Comparison of ENCODE assay signal across 22 cellular contexts in genomic region chr12:54050479-54050805, GRCh38. TPM values are rescaled to one million over a fixed set of nuclear protein-coding genes. Genes with fewer than 3 reads are reported as not detected.
DNase-seq lines count a peak whose midpoint lies in the region; ATAC-seq and TF ChIP-seq lines count a peak whose summit lies in the region.
"Had no signal": no experiment of that assay in that cellular context is flagged by ENCODE, and none has a peak within 500 bp of the region (broad histone marks: within the 10 kb centered on the region; RNA-seq: fewer than 3 reads in every experiment).

No MANE protein-coding gene starts in this region.

- DNase-seq in stimulated activated naive CD8-positive, alpha-beta T cell treated with anti-CD3 and anti-CD28 coated beads, Interleukin-15, amount 100 ng/mL, for 72 hours = no peak
- DNase-seq in stimulated activated naive CD8-positive, alpha-beta T cell treated with anti-CD3 and anti-CD28 coated beads, Interleukin-15, Interleukin-2, amounts not matched to agents 100 U/mL and 50 U/mL, for 24 hours = no peak
- no peak for DNase-seq in effector memory CD8-positive, alpha-beta T cell
- no peak for DNase-seq in natural killer cell
- no peak for DNase-seq in GM10248 (ENCODE audit: extremely low spot score)
- DNase-seq in DMS79 treated with DMSO at 0.1 percent for 48 hours (lab: John Stamatoyannopoulos, UW) = no peak
- no peak for DNase-seq in activated naive CD4-positive, alpha-beta T cell treated with anti-CD3 and anti-CD28 coated beads, Interleukin-2, amount 50 U/mL, for 72 hours (ENCODE audit: low spot score in 2 of 2)
- DNase-seq in HK-2 (ENCODE audit: unreplicated experiment) = no peak
- DNase-seq: activated CD4-positive, CD25-positive, alpha-beta regulatory T cell treated with anti-CD3 and anti-CD28 coated beads, Interleukin-2, amount 50 U/mL, for 72 hours; activated CD8-positive, alpha-beta memory T cell treated with anti-CD3 and anti-CD28 coated beads for 24 hours; activated T-cell treated with anti-CD3 and anti-CD28 coated beads, Interleukin-2, amount 50 U/mL, for 24 hours; amniotic stem cell; brain microvascular endothelial cell; foreskin keratinocyte; NCI-H2029 treated with DMSO at 0.1 percent for 48 hours; NCI-H226; stimulated activated CD4-positive, alpha-beta T cell treated with anti-CD3 and anti-CD28 coated beads, Interleukin-1b, Interleukin-23, amount 100 ng/mL, for 48 hours; stimulated activated CD8-positive, alpha-beta memory T cell treated with anti-CD3 and anti-CD28 coated beads, Interleukin-4, amount 100 ng/mL, for 48 hours; T-helper 1 cell; trophoblast cell had no signal

- H3K27me3 Mint-ChIP-seq in stimulated activated naive CD8-positive, alpha-beta T cell treated with anti-CD3 and anti-CD28 coated beads, Interleukin-15, amount 100 ng/mL, for 72 hours = peaks cover 99% of the 10 kb centered on the region
- peaks cover 58 to 88% of the 10 kb centered on the region in 2 donors for H3K27me3 Mint-ChIP-seq in effector memory CD8-positive, alpha-beta T cell
- H3K27me3 Mint-ChIP-seq in natural killer cell (ENCODE audit: low read depth in 2 of 2) = peaks cover 75 to 79% of the 10 kb centered on the region in 2 donors

- no peak for TF ChIP-seq CTCF in natural killer cell (IDR thresholded peaks at IDR 0.05)
- TF ChIP-seq CTCF in GM10248 (IDR thresholded peaks at IDR 0.05; ENCODE audit: control extremely low read depth, extremely low read depth, low read depth, missing control alignments) = no peak

- peaks cover 68% of the 10 kb centered on the region for H3K4me1 Mint-ChIP-seq in stimulated activated naive CD8-positive, alpha-beta T cell treated with anti-CD3 and anti-CD28 coated beads, Interleukin-15, amount 100 ng/mL, for 72 hours
- peaks cover 24 to 33% of the 10 kb centered on the region in 2 donors for H3K4me1 Mint-ChIP-seq in effector memory CD8-positive, alpha-beta T cell (ENCODE audit: low read depth in 2 of 2)
- H3K4me1 Mint-ChIP-seq in natural killer cell = peaks cover 36 to 55% of the 10 kb centered on the region in 2 donors

- no peaks in the 10 kb centered on the region for H3K9me3 Mint-ChIP-seq in stimulated activated naive CD8-positive, alpha-beta T cell treated with anti-CD3 and anti-CD28 coated beads, Interleukin-15, amount 100 ng/mL, for 72 hours
- no peaks in the 10 kb centered on the region for H3K9me3 Mint-ChIP-seq in effector memory CD8-positive, alpha-beta T cell
- H3K9me3 Mint-ChIP-seq in natural killer cell = no peaks in the 10 kb centered on the region
- no peaks in the 10 kb centered on the region for H3K9me3 Mint-ChIP-seq in activated naive CD4-positive, alpha-beta T cell treated with anti-CD3 and anti-CD28 coated beads, Interleukin-2, amount 50 U/mL, for 72 hours
- H3K9me3 Mint-ChIP-seq: activated T-cell treated with anti-CD3 and anti-CD28 coated beads, Interleukin-2, amount 50 U/mL, for 24 hours had no signal

- no peak for ATAC-seq in stimulated activated naive CD8-positive, alpha-beta T cell treated with anti-CD3 and anti-CD28 coated beads, Interleukin-15, amount 100 ng/mL, for 72 hours
- no peak for ATAC-seq in stimulated activated naive CD8-positive, alpha-beta T cell treated with anti-CD3 and anti-CD28 coated beads, Interleukin-15, Interleukin-2, amounts not matched to agents 100 U/mL and 50 U/mL, for 24 hours
- ATAC-seq in effector memory CD8-positive, alpha-beta T cell (replicated peaks) = no peak
- ATAC-seq in natural killer cell = no peak
- no peak for ATAC-seq in activated naive CD4-positive, alpha-beta T cell treated with anti-CD3 and anti-CD28 coated beads, Interleukin-2, amount 50 U/mL, for 72 hours

- peaks cover 4% of the 10 kb centered on the region for H3K36me3 Mint-ChIP-seq in effector memory CD8-positive, alpha-beta T cell (ENCODE audit: insufficient read depth)
- no peaks in the 10 kb centered on the region for H3K36me3 Mint-ChIP-seq in natural killer cell
- H3K36me3 Mint-ChIP-seq in activated naive CD4-positive, alpha-beta T cell treated with anti-CD3 and anti-CD28 coated beads, Interleukin-2, amount 50 U/mL, for 72 hours = peaks cover 0 to 6% of the 10 kb centered on the region in 2 donors

- POLR2A ChIA-PET in GM10248 (lab: Yijun Ruan, JAX) = interaction anchor here (0.5 kb wide), 1 partner anchor 152 kb away, joined by 4 read pairs; no protein-coding TSS in a partner anchor

- H3K4me3 Mint-ChIP-seq in stimulated activated naive CD8-positive, alpha-beta T cell treated with anti-CD3 and anti-CD28 coated beads, Interleukin-15, amount 100 ng/mL, for 72 hours = peak overlapping the region; percentile 27 to 56
- peak overlapping the region; percentile 21 to 28 for H3K4me3 Mint-ChIP-seq in effector memory CD8-positive, alpha-beta T cell
- peak overlapping the region; percentile 39 for H3K4me3 Mint-ChIP-seq in natural killer cell
- H3K4me3 Mint-ChIP-seq: activated T-cell treated with anti-CD3 and anti-CD28 coated beads, Interleukin-2, amount 50 U/mL, for 24 hours had no signal

- intact Hi-C loops in natural killer cell (cut with micrococcal nuclease) = no loop called here

- H3K27ac Mint-ChIP-seq in stimulated activated naive CD8-positive, alpha-beta T cell treated with anti-CD3 and anti-CD28 coated beads, Interleukin-15, amount 100 ng/mL, for 72 hours = no peak overlapping the region
- no peak overlapping the region for H3K27ac Mint-ChIP-seq in effector memory CD8-positive, alpha-beta T cell
- H3K27ac Mint-ChIP-seq in natural killer cell = peak overlapping the region in 1 of 2 donors; percentile 7
- H3K27ac Mint-ChIP-seq in activated naive CD4-positive, alpha-beta T cell treated with anti-CD3 and anti-CD28 coated beads, Interleukin-2, amount 50 U/mL, for 72 hours = no peak overlapping the region
- H3K27ac Mint-ChIP-seq: activated T-cell treated with anti-CD3 and anti-CD28 coated beads, Interleukin-2, amount 50 U/mL, for 24 hours had no signal

- CTCF ChIA-PET in GM10248 (lab: Yijun Ruan, JAX) = interaction anchor here (0.7 to 4.3 kb wide), 10 partner anchors 9 to 164 kb away, joined by 3 to 30 read pairs (median 4); partner anchors contain the start of genes HOXC10 and HOXC5

RNA-seq across cellular contexts. Expression of gene HOXC4, which starts 3.2 kb away (rescaled TPM):
- total RNA-seq in natural killer cell = 1 to 10 TPM in 2 of 3 donors, under 1 TPM in 1; 0.95 to 3.2 (median 1.8) TPM
- under 1 TPM in 1 of 2 donors, not detected in 1; 0.18 TPM for total RNA-seq in activated naive CD4-positive, alpha-beta T cell treated with anti-CD3 and anti-CD28 coated beads, Interleukin-2, amount 50 U/mL, for 72 hours
- total RNA-seq: lung microvascular endothelial cell, osteocyte had no signal

RNA-seq across cellular contexts. Expression of gene HOXC5, which starts 17.6 kb away (rescaled TPM):
- under 1 TPM in 1 of 3 donors, not detected in 2; 0.20 TPM for total RNA-seq in natural killer cell
- not detected for total RNA-seq in activated naive CD4-positive, alpha-beta T cell treated with anti-CD3 and anti-CD28 coated beads, Interleukin-2, amount 50 U/mL, for 72 hours
- total RNA-seq: lung microvascular endothelial cell, osteocyte had no signal

RNA-seq across cellular contexts. Expression of gene HOXC6, which starts 22.2 kb away (rescaled TPM):
- not detected for total RNA-seq in natural killer cell
- not detected for total RNA-seq in activated naive CD4-positive, alpha-beta T cell treated with anti-CD3 and anti-CD28 coated beads, Interleukin-2, amount 50 U/mL, for 72 hours
- total RNA-seq: lung microvascular endothelial cell, osteocyte had no signal

RNA-seq across cellular contexts. Expression of gene HOXC8, which starts 41.7 kb away (rescaled TPM):
- total RNA-seq in natural killer cell = not detected
- total RNA-seq in activated naive CD4-positive, alpha-beta T cell treated with anti-CD3 and anti-CD28 coated beads, Interleukin-2, amount 50 U/mL, for 72 hours = not detected
- total RNA-seq: lung microvascular endothelial cell, osteocyte had no signal

RNA-seq across cellular contexts. Expression of gene HOXC9, which starts 50.5 kb away (rescaled TPM):
- total RNA-seq in natural killer cell = not detected
- total RNA-seq in activated naive CD4-positive, alpha-beta T cell treated with anti-CD3 and anti-CD28 coated beads, Interleukin-2, amount 50 U/mL, for 72 hours = not detected
- total RNA-seq: lung microvascular endothelial cell, osteocyte had no signal
